Comparison of ENCODE assay signal across 8 cellular contexts in the genomic region with DNA sequence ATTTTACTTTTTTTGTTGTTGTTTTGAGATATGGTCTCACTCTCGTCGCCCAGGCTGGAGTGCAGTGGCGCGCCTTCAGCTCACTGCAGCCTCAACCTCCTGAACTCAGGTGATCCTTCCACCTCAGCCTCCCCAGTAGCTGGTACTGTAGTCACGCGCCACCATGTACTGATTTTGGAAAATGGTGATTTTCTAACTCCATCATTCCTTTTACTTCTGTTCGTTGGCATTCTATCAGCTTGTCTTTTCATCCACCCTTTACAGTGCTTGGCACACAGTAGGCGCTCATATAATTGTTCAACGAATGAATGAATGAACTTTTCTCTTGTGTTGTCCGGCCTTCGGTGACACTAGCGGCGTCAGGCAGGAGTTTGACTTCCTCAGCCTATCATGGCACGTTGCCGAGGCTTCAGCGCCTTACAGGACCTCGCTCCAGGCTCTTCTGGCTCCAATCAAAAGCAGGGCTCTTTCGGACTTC. TPM values are rescaled to one million over a fixed set of nuclear protein-coding genes. Genes with fewer than 3 reads are reported as not detected.
A peak's percentile ranks its signal among the peaks of the same experiment; 100 is the strongest.
DNase-seq lines count a peak whose midpoint lies in the region; ATAC-seq lines count a peak whose summit lies in the region.

No MANE protein-coding gene starts in this region.

- H3K4me1 ChIP-seq in iPS-18a (ENCODE audit: control insufficient read depth, low read depth, low read length): peaks cover 8% of the 10 kb centered on the region

- no peak overlapping the region for H3K27ac ChIP-seq in iPS-18a (ENCODE audit: low read length)

- H3K4me3 ChIP-seq in iPS-18a (ENCODE audit: low read length): peak overlapping the region; percentile 78

- peak overlapping the region; percentile 99 for H3K27ac Mint-ChIP-seq in T-helper 1 cell treated with Interleukin-12 subunit alpha and Interleukin-12 subunit beta and Interleukin-4 antibody, amounts not matched to agents 30 μg/mL and 1 μg/mL, for 36 hours
- peak overlapping the region; percentile 100 for H3K27ac Mint-ChIP-seq in activated T-helper 1 cell treated with anti-CD3 and anti-CD28 coated beads, Interleukin-12 subunit alpha, Interleukin-12 subunit beta, Interleukin-2, Interleukin-4 antibody, amounts not matched to agents 30 ng/mL and 10 ng/mL and 1 ng/mL, durations not matched to agents 14 hours and 24 hours and 36 hours
- H3K27ac Mint-ChIP-seq in stimulated activated naive CD8-positive, alpha-beta T cell treated with anti-CD3 and anti-CD28 coated beads, Interleukin-15, amount 100 ng/mL, for 72 hours: peak overlapping the region; percentile 100

- H3K36me3 Mint-ChIP-seq in T-helper 1 cell treated with Interleukin-12 subunit alpha and Interleukin-12 subunit beta and Interleukin-4 antibody, amounts not matched to agents 30 μg/mL and 1 μg/mL, for 36 hours (ENCODE audit: low read depth): peaks cover 17% of the 10 kb centered on the region
- H3K36me3 Mint-ChIP-seq in activated T-helper 1 cell treated with anti-CD3 and anti-CD28 coated beads, Interleukin-12 subunit alpha, Interleukin-12 subunit beta, Interleukin-2, Interleukin-4 antibody, amounts not matched to agents 30 ng/mL and 10 ng/mL and 1 ng/mL, durations not matched to agents 14 hours and 24 hours and 36 hours (ENCODE audit: low read depth): peaks cover 32% of the 10 kb centered on the region

- no peak for ATAC-seq in stimulated activated naive CD8-positive, alpha-beta T cell treated with anti-CD3 and anti-CD28 coated beads, Interleukin-15, amount 100 ng/mL, for 72 hours
- no peak for ATAC-seq in HG02571 (IDR thresholded peaks at IDR 0.05; ENCODE audit: unreplicated experiment)

- intact Hi-C loops in activated T-helper 1 cell treated with anti-CD3 and anti-CD28 coated beads, Interleukin-12 subunit alpha, Interleukin-12 subunit beta, Interleukin-2, Interleukin-4 antibody, amounts not matched to agents 30 ng/mL and 10 ng/mL and 1 ng/mL, durations not matched to agents 14 hours and 24 hours and 36 hours (cut with micrococcal nuclease): loop anchor here (1.0 to 5.0 kb wide), 10 partner anchors 8 to 761 kb away; a partner anchor contains a TSS

- DNase-seq in T-helper 1 cell: no peak
- DNase-seq in activated T-helper 1 cell treated with anti-CD3 and anti-CD28 coated beads, Interleukin-12 subunit alpha, Interleukin-12 subunit beta, Interleukin-2, Interleukin-4 antibody, amounts not matched to agents 30 ng/mL and 10 ng/mL and 1 ng/mL, durations not matched to agents 14 hours and 24 hours and 36 hours (ENCODE audit: low spot score): no peak
- DNase-seq in stimulated activated naive CD8-positive, alpha-beta T cell treated with anti-CD3 and anti-CD28 coated beads, Interleukin-15, amount 100 ng/mL, for 72 hours: no peak
- DNase-seq in NCI-H128 (lab: John Stamatoyannopoulos, UW; ENCODE audit: unreplicated experiment): no peak
- no peak for DNase-seq in NCI-H146 treated with DMSO at 0.1 percent for 48 hours (lab: John Stamatoyannopoulos, UW; ENCODE audit: unreplicated experiment)

- peaks cover 38% of the 10 kb centered on the region for H3K4me1 Mint-ChIP-seq in T-helper 1 cell treated with Interleukin-12 subunit alpha and Interleukin-12 subunit beta and Interleukin-4 antibody, amounts not matched to agents 30 μg/mL and 1 μg/mL, for 36 hours (ENCODE audit: low read depth)
- peaks cover 55% of the 10 kb centered on the region for H3K4me1 Mint-ChIP-seq in activated T-helper 1 cell treated with anti-CD3 and anti-CD28 coated beads, Interleukin-12 subunit alpha, Interleukin-12 subunit beta, Interleukin-2, Interleukin-4 antibody, amounts not matched to agents 30 ng/mL and 10 ng/mL and 1 ng/mL, durations not matched to agents 14 hours and 24 hours and 36 hours (ENCODE audit: low read depth)
- peaks cover 54% of the 10 kb centered on the region for H3K4me1 Mint-ChIP-seq in stimulated activated naive CD8-positive, alpha-beta T cell treated with anti-CD3 and anti-CD28 coated beads, Interleukin-15, amount 100 ng/mL, for 72 hours

- H3K9me3 Mint-ChIP-seq in T-helper 1 cell treated with Interleukin-12 subunit alpha and Interleukin-12 subunit beta and Interleukin-4 antibody, amounts not matched to agents 30 μg/mL and 1 μg/mL, for 36 hours: no peaks in the 10 kb centered on the region
- no peaks in the 10 kb centered on the region for H3K9me3 Mint-ChIP-seq in activated T-helper 1 cell treated with anti-CD3 and anti-CD28 coated beads, Interleukin-12 subunit alpha, Interleukin-12 subunit beta, Interleukin-2, Interleukin-4 antibody, amounts not matched to agents 30 ng/mL and 10 ng/mL and 1 ng/mL, durations not matched to agents 14 hours and 24 hours and 36 hours
- no peaks in the 10 kb centered on the region for H3K9me3 Mint-ChIP-seq in stimulated activated naive CD8-positive, alpha-beta T cell treated with anti-CD3 and anti-CD28 coated beads, Interleukin-15, amount 100 ng/mL, for 72 hours

- H3K27me3 Mint-ChIP-seq in T-helper 1 cell treated with Interleukin-12 subunit alpha and Interleukin-12 subunit beta and Interleukin-4 antibody, amounts not matched to agents 30 μg/mL and 1 μg/mL, for 36 hours (ENCODE audit: low read depth): no peaks in the 10 kb centered on the region
- no peaks in the 10 kb centered on the region for H3K27me3 Mint-ChIP-seq in activated T-helper 1 cell treated with anti-CD3 and anti-CD28 coated beads, Interleukin-12 subunit alpha, Interleukin-12 subunit beta, Interleukin-2, Interleukin-4 antibody, amounts not matched to agents 30 ng/mL and 10 ng/mL and 1 ng/mL, durations not matched to agents 14 hours and 24 hours and 36 hours (ENCODE audit: insufficient read depth)
- no peaks in the 10 kb centered on the region for H3K27me3 Mint-ChIP-seq in stimulated activated naive CD8-positive, alpha-beta T cell treated with anti-CD3 and anti-CD28 coated beads, Interleukin-15, amount 100 ng/mL, for 72 hours

- H3K36me3 ChIP-seq in iPS-18a (ENCODE audit: control insufficient read depth, low read depth, low read length): peaks cover 19% of the 10 kb centered on the region

- H3K9me3 ChIP-seq in iPS-18a (ENCODE audit: control insufficient read depth, low read depth, low read length): no peaks in the 10 kb centered on the region

- peak overlapping the region; percentile 99 for H3K4me3 Mint-ChIP-seq in T-helper 1 cell treated with Interleukin-12 subunit alpha and Interleukin-12 subunit beta and Interleukin-4 antibody, amounts not matched to agents 30 μg/mL and 1 μg/mL, for 36 hours
- H3K4me3 Mint-ChIP-seq in activated T-helper 1 cell treated with anti-CD3 and anti-CD28 coated beads, Interleukin-12 subunit alpha, Interleukin-12 subunit beta, Interleukin-2, Interleukin-4 antibody, amounts not matched to agents 30 ng/mL and 10 ng/mL and 1 ng/mL, durations not matched to agents 14 hours and 24 hours and 36 hours: peak overlapping the region; percentile 98
- peak overlapping the region; percentile 98 to 99 for H3K4me3 Mint-ChIP-seq in stimulated activated naive CD8-positive, alpha-beta T cell treated with anti-CD3 and anti-CD28 coated beads, Interleukin-15, amount 100 ng/mL, for 72 hours

- peaks cover 5% of the 10 kb centered on the region for H3K27me3 ChIP-seq in iPS-18a (ENCODE audit: control insufficient read depth, insufficient read depth, low read length)

- peak overlapping the region; percentile 100 for H3K9ac ChIP-seq in iPS-18a (ENCODE audit: low read length)

RNA-seq across cellular contexts. Expression of a gene that starts 0.4 kb away (rescaled TPM):
- total RNA-seq in activated T-helper 1 cell treated with anti-CD3 and anti-CD28 coated beads, Interleukin-12 subunit alpha, Interleukin-12 subunit beta, Interleukin-2, Interleukin-4 antibody, amounts not matched to agents 30 ng/mL and 10 ng/mL and 1 ng/mL, durations not matched to agents 14 hours and 24 hours and 36 hours: 437 and 457 TPM in 2 replicates

RNA-seq across cellular contexts. Expression of a gene that starts 19.3 kb away (rescaled TPM):
- 207 and 221 TPM in 2 replicates for total RNA-seq in activated T-helper 1 cell treated with anti-CD3 and anti-CD28 coated beads, Interleukin-12 subunit alpha, Interleukin-12 subunit beta, Interleukin-2, Interleukin-4 antibody, amounts not matched to agents 30 ng/mL and 10 ng/mL and 1 ng/mL, durations not matched to agents 14 hours and 24 hours and 36 hours

RNA-seq across cellular contexts. Expression of a gene that starts 50.3 kb away (rescaled TPM):
- total RNA-seq in activated T-helper 1 cell treated with anti-CD3 and anti-CD28 coated beads, Interleukin-12 subunit alpha, Interleukin-12 subunit beta, Interleukin-2, Interleukin-4 antibody, amounts not matched to agents 30 ng/mL and 10 ng/mL and 1 ng/mL, durations not matched to agents 14 hours and 24 hours and 36 hours: 94.2 and 98.2 TPM in 2 replicates
